Comparison of ENCODE assay signal across 8 cellular contexts in the genomic region with DNA sequence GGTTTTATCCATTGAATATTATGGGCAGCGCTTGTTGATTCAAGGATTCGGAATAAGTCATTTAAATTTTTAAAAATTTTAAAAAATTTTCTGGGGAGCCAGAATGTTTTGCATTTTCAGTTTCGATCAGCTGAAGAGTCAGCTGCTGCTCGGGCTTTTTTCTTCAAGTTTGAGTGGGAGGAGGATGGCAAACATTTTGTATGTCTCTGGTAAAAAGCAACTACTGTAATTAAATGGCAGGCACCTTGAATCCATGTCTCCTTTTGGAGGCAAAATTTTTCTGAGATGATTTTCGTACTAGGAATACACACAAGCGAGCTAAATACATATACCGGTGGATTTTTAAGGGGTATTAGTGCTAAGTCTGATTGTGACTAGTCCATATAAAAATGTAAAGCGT. TPM values are rescaled to one million over a fixed set of nuclear protein-coding genes. Genes with fewer than 3 reads are reported as not detected.
A peak's percentile ranks its signal among the peaks of the same experiment; 100 is the strongest.
DNase-seq lines count a peak whose midpoint lies in the region; ATAC-seq and TF ChIP-seq lines count a peak whose summit lies in the region.

No MANE protein-coding gene starts in this region.

- ATAC-seq in HG02840 (IDR thresholded peaks at IDR 0.05; ENCODE audit: low FRiP score, unreplicated experiment) (peak; percentile 28), upper lobe of left lung (ENCODE audit: low FRiP score in 2 of 2) (peak in 1 of 2 donors; percentile 23)

- H3K36me3 ChIP-seq in mesodermal cell (ENCODE audit: control insufficient read depth, insufficient read depth, low read length) (peaks cover 23% of the 10 kb centered on the region), upper lobe of left lung (peaks cover 0 to 23% (median 4%) of the 10 kb centered on the region in 4 donors)

- H3K4me3 ChIP-seq in mesodermal cell (ENCODE audit: extremely low read depth, insufficient read depth, low read length, poor library complexity, severe bottlenecking) (peak overlapping the region; percentile 90), upper lobe of left lung (peak overlapping the region; percentile 68 to 78 (median 73))

- DNase-seq in activated T-cell treated with anti-CD3 and anti-CD28 coated beads for 24 hours (ENCODE audit: low read depth) (peak; percentile 10), OCI-M1 (lab: John Stamatoyannopoulos, UW) (peak; percentile 78), upper lobe of left lung (no peak), cortex of kidney (lab: John Stamatoyannopoulos, UW) (no peak)
- no peak for DNase-seq in activated T-cell treated with anti-CD3 and anti-CD28 coated beads, Interleukin-2, amount 50 U/mL, for 1 hour
- DNase-seq in central memory CD4-positive, alpha-beta T cell, result peak; percentile 29

- H3K9me3 ChIP-seq in mesodermal cell (ENCODE audit: control insufficient read depth, low read length) (no peaks in the 10 kb centered on the region), upper lobe of left lung (no peaks in the 10 kb centered on the region)

- H3K27me3 ChIP-seq in upper lobe of left lung, result no peaks in the 10 kb centered on the region

- peak overlapping the region; percentile 91 for H3K27ac ChIP-seq in mesodermal cell (ENCODE audit: low read depth, low read length, severe bottlenecking)
- peak overlapping the region; percentile 86 to 96 (median 94) for H3K27ac ChIP-seq in upper lobe of left lung

- no peak for TF ChIP-seq EP300 in upper lobe of left lung (IDR thresholded peaks at IDR 0.05)

- H3K4me1 ChIP-seq in mesodermal cell (ENCODE audit: control insufficient read depth, insufficient read depth, low read length, poor library complexity, severe bottlenecking) (no peaks in the 10 kb centered on the region), upper lobe of left lung (peaks cover 18 to 41% (median 23%) of the 10 kb centered on the region in 4 donors)

- TF ChIP-seq POLR2A in upper lobe of left lung (IDR thresholded peaks at IDR 0.05), result no peak

- 0% methylated on average over 2 to 3 of the region's 8 CpGs for WGBS in mesodermal cell (ENCODE audit: insufficient coverage in 2 of 2), 2 experiments
- WGBS in upper lobe of left lung, 2 donors, result 0 to 3% methylated on average over 8 of the region's 8 CpGs

- TF ChIP-seq CTCF in upper lobe of left lung (IDR thresholded peaks at IDR 0.05), result no peak

RNA-seq across cellular contexts. Expression of a gene that starts 0.6 kb away (rescaled TPM):
- polyA plus RNA-seq in mesodermal cell (2013, experiment 1 of 2), result 25.4 TPM
- polyA plus RNA-seq in mesodermal cell (2013, experiment 2 of 2), result 26.6 TPM
- total RNA-seq in upper lobe of left lung, result 10 to 100 TPM; 10.1 to 28.9 (median 20.4) TPM

Comparison
In these comparisons a context has a peak if more than half of its experiments do, and no peak if none do; other contexts are left out.
1. DNase-seq: peak in activated T-cell treated with anti-CD3 and anti-CD28 coated beads for 24 hours (single experiment), OCI-M1 (single experiment) and central memory CD4-positive, alpha-beta T cell (single experiment); none in activated T-cell treated with anti-CD3 and anti-CD28 coated beads, Interleukin-2, amount 50 U/mL, for 1 hour (single experiment), upper lobe of left lung (0 of 2) and cortex of kidney (single experiment).